21 cellular contexts compared by ENCODE assay signal in the genomic region with DNA sequence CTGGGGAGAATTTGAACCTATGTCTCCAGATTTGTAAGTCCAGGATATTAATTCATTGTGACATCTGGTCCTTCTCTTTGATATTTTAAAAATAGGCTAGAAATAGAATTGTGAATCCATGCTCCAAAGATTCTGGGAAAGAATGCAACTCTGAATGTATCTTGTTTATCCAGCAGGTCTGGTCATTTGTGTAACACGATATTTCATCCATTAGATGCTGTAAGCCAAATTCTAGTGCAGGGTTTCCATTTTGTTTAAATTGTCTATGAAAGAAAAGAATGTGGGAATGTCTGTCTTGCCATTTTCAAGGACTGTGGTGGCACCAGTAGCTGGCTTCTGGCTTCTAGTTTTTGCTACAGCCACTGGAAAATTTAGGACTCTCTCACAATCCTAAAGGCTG.
"Had no signal": no experiment of that assay in that cellular context is flagged by ENCODE, and none has a peak within 500 bp of the region (broad histone marks: within the 10 kb centered on the region; RNA-seq: fewer than 3 reads in every experiment).

No MANE protein-coding gene starts in this region.

- H3K4me3 ChIP-seq: colonic mucosa, esophagus squamous epithelium, mucosa of descending colon, neural progenitor cell, pancreas, stomach, thoracic aorta, transverse colon had no signal

- DNase-seq: colonic mucosa; dermis blood vessel endothelial cell; esophagus squamous epithelium; foreskin melanocyte; head of caudate nucleus; hippocampal formation; kidney glomerular epithelial cell; mucosa of descending colon; natural killer cell; nucleus accumbens; pancreas; right cardiac atrium; stimulated activated CD4-positive, alpha-beta T cell treated with anti-CD3 and anti-CD28 coated beads, Interleukin-4, amount 100 ng/mL, for 1 hour; stimulated activated CD8-positive, alpha-beta memory T cell treated with anti-CD3 and anti-CD28 coated beads, Interleukin-4, amount 100 ng/mL, for 48 hours; stomach; substantia nigra; transverse colon had no signal

- H3K27ac ChIP-seq: colonic mucosa, esophagus squamous epithelium, neural progenitor cell, pancreas, stomach, thoracic aorta, transverse colon had no signal

- H3K27me3 Mint-ChIP-seq: progenitor cell of endocrine pancreas had no signal

- H3K27me3 ChIP-seq: colonic mucosa, esophagus squamous epithelium, neural progenitor cell, pancreas, stomach, transverse colon had no signal

- H2AFZ ChIP-seq: neural progenitor cell had no signal

- H3K36me3 ChIP-seq: colonic mucosa, esophagus squamous epithelium, neural progenitor cell, pancreas, stomach, thoracic aorta, transverse colon had no signal

- H3K36me3 Mint-ChIP-seq: natural killer cell; neural progenitor cell; stimulated activated effector memory CD8-positive, alpha-beta T cell treated with anti-CD3 and anti-CD28 coated beads, Interleukin-12 subunit alpha, Interleukin-12 subunit beta, amount 100 ng/mL, for 72 hours had no signal

- H3K4me3 Mint-ChIP-seq: natural killer cell; neural progenitor cell; stimulated activated effector memory CD8-positive, alpha-beta T cell treated with anti-CD3 and anti-CD28 coated beads, Interleukin-12 subunit alpha, Interleukin-12 subunit beta, amount 100 ng/mL, for 72 hours had no signal

- H3K4me2 ChIP-seq: neural progenitor cell had no signal

- H3K4me1 Mint-ChIP-seq: natural killer cell; stimulated activated effector memory CD8-positive, alpha-beta T cell treated with anti-CD3 and anti-CD28 coated beads, Interleukin-12 subunit alpha, Interleukin-12 subunit beta, amount 100 ng/mL, for 72 hours had no signal

- H3K27ac Mint-ChIP-seq: natural killer cell; neural progenitor cell; progenitor cell of endocrine pancreas; stimulated activated effector memory CD8-positive, alpha-beta T cell treated with anti-CD3 and anti-CD28 coated beads, Interleukin-12 subunit alpha, Interleukin-12 subunit beta, amount 100 ng/mL, for 72 hours had no signal

- H3K4me1 ChIP-seq: colonic mucosa, pancreas had no signal

- H3K9ac ChIP-seq: neural progenitor cell had no signal

- H3K9me3 ChIP-seq: colonic mucosa, esophagus squamous epithelium, mucosa of descending colon, pancreas, stomach, thoracic aorta, transverse colon had no signal

- ATAC-seq: mucosa of descending colon; natural killer cell; pancreas; right cardiac atrium; stimulated activated effector memory CD8-positive, alpha-beta T cell treated with anti-CD3 and anti-CD28 coated beads, Interleukin-12 subunit alpha, Interleukin-12 subunit beta, amount 100 ng/mL, for 72 hours had no signal
